8 cellular contexts compared by ENCODE assay signal in the genomic region with DNA sequence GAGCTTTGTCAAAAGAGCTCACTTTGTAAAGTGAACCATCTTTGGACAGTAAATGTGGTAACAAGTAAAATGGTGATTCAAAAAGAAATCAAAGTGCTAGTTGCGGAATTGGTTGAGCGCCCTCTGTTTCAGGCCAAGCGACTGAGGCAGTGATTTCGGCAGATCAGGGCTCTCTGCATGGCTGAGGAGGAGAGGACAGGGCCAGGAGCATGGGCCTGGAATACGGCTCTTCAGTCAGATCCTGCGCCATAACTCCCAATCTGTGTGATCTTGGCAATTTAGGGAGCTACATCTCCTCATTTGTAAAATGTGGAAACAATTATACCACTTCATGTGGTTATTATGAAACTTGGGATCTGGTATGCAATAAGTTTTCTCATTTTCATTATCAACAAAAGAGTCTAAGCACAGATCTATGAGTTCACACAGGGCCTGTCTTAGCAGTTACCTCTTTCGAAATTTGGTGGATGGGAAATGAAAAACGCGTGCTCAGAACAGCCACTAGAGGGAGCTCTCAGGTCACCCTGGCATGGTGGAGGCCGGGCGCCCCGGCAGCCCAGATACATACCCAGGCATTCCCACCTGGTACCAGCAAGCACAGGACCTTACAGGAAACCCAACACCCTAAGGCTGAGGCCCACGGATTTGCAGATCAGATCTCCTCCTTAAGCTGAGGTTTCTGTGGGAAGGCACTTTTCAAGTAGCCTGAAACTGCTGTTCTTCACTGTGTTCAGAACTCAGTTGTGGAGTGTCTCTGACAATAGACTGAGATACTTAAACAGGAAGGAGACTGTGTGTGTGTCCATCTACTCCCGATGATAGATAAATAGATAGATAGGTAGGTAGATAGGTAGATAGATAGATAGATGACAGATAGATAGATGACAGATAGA.
DNase-seq lines count a peak whose midpoint lies in the region; ATAC-seq, FAIRE-seq and TF ChIP-seq lines count a peak whose summit lies in the region.

No MANE protein-coding gene starts in this region.

- no peak overlapping the region for H3K4me3 ChIP-seq in WERI-Rb-1 (ENCODE audit: low read depth, low read length)
- H3K4me3 ChIP-seq in breast epithelium, result no peak overlapping the region
- no peak overlapping the region for H3K4me3 ChIP-seq in kidney (ENCODE audit: low read length in 2 of 2)

- no peak for FAIRE-seq in kidney (lab: Jason Lieb, UNC)

- ATAC-seq in GM18499 (IDR thresholded peaks at IDR 0.05; ENCODE audit: insufficient read depth, unreplicated experiment) (peak; percentile 70), HG02870 (IDR thresholded peaks at IDR 0.05; ENCODE audit: unreplicated experiment) (peak; percentile 71)

- H3K36me3 ChIP-seq in WERI-Rb-1 (no peaks in the 10 kb centered on the region), breast epithelium (no peaks in the 10 kb centered on the region), kidney (ENCODE audit: control insufficient read depth in 1 of 2, insufficient read depth in 2 of 2, low read length in 2 of 2) (no peaks in the 10 kb centered on the region)

- TF ChIP-seq CTCF in WERI-Rb-1 (IDR thresholded peaks at IDR 0.05; ENCODE audit: low read depth, low read length) (peak; percentile 90), breast epithelium (IDR thresholded peaks at IDR 0.05) (peak; percentile 66 to 73 (median 67)), kidney (IDR thresholded peaks at IDR 0.05; ENCODE audit: borderline replicate concordance, extremely low read depth, insufficient read depth) (peak; percentile 87)

- DNase-seq in 8988T (peak; percentile 40), NCI-H2029 (lab: John Stamatoyannopoulos, UW) (peak; percentile 16), WERI-Rb-1 (peak; percentile 75), breast epithelium (ENCODE audit: low spot score in 2 of 2) (peak; percentile 49 to 59), kidney (peak; percentile 65)
- peak; percentile 69 for DNase-seq in stimulated activated CD4-positive, alpha-beta T cell treated with anti-CD3 and anti-CD28 coated beads, Interleukin-1b, Interleukin-23, amount 100 ng/mL, for 48 hours

- intact Hi-C loops in breast epithelium (cut with DNase I; ENCODE audit: low total_unique reads) (no loop called here), kidney (cut with DNase I) (loop anchor here (10.0 kb wide), 1 partner anchor 118 kb away; no protein-coding TSS in a partner anchor)

- H3K4me1 ChIP-seq in breast epithelium (no peaks in the 10 kb centered on the region), kidney (ENCODE audit: control insufficient read depth in 1 of 2, insufficient read depth in 1 of 2, low read depth in 1 of 2, low read length in 2 of 2) (peaks cover 0 to 11% of the 10 kb centered on the region in 2 donors)

- H3K27me3 ChIP-seq in WERI-Rb-1 (ENCODE audit: insufficient read depth, low read depth, severe bottlenecking), result no peaks in the 10 kb centered on the region
- no peaks in the 10 kb centered on the region for H3K27me3 ChIP-seq in breast epithelium

- H3K9me3 ChIP-seq in WERI-Rb-1 (ENCODE audit: severe bottlenecking), result peaks cover 2% of the 10 kb centered on the region
- H3K9me3 ChIP-seq in breast epithelium, result peaks cover 0 to 6% of the 10 kb centered on the region in 2 donors
- H3K9me3 ChIP-seq in kidney (ENCODE audit: control insufficient read depth in 1 of 2, low read length in 2 of 2), result no peaks in the 10 kb centered on the region

- H3K9ac ChIP-seq in kidney (ENCODE audit: low read length in 2 of 2), result no peak overlapping the region

- no peak overlapping the region for H3K27ac ChIP-seq in WERI-Rb-1
- H3K27ac ChIP-seq in breast epithelium, result peak overlapping the region; percentile 35 to 57
- no peak overlapping the region for H3K27ac ChIP-seq in kidney (ENCODE audit: low read depth in 2 of 2, low read length in 2 of 2)

- TF ChIP-seq POLR2A in breast epithelium (IDR thresholded peaks at IDR 0.05), result no peak

Comparison
In these comparisons a context has a peak if more than half of its experiments do, and no peak if none do; other contexts are left out.
1. DNase-seq: peak in every context shown above with its lines; median percentile 75 in WERI-Rb-1; 69 in stimulated activated CD4-positive, alpha-beta T cell treated with anti-CD3 and anti-CD28 coated beads, Interleukin-1b, Interleukin-23, amount 100 ng/mL, for 48 hours; 65 in kidney; 54 in breast epithelium; 40 in 8988T; 16 in NCI-H2029.
2. H3K27ac ChIP-seq: peak in breast epithelium (2 of 2); none in WERI-Rb-1 (single experiment) and kidney (0 of 2).
3. Peak in every context shown above with its lines, with median percentiles within 50 percentile points of each other: CTCF ChIP-seq.